Comparison of ENCODE assay signal across 8 cellular contexts in genomic region chr6:26571592-26572296, GRCh38.
A peak's percentile ranks its signal among the peaks of the same experiment; 100 is the strongest.
DNase-seq lines count a peak whose midpoint lies in the region; ATAC-seq and TF ChIP-seq lines count a peak whose summit lies in the region.

No MANE protein-coding gene starts in this region.

- H3K4me3 ChIP-seq in choroid plexus epithelial cell (ENCODE audit: low read depth, low read length), result peak overlapping the region; percentile 63

- no peak for TF ChIP-seq CTCF in choroid plexus epithelial cell (conservative IDR thresholded peaks at IDR 0.05; ENCODE audit: low read depth, low read length)

- ATAC-seq in HG03175 (IDR thresholded peaks at IDR 0.05; ENCODE audit: unreplicated experiment), result no peak

- DNase-seq in activated CD4-positive, alpha-beta T cell treated with anti-CD3 and anti-CD28 coated beads for 24 hours (ENCODE audit: low read depth in 2 of 2), result peak; percentile 33 to 38
- no peak for DNase-seq in activated CD4-positive, alpha-beta T cell treated with anti-CD3 and anti-CD28 coated beads for 1 hour
- peak; percentile 78 to 90 for DNase-seq in NCI-H2081 (lab: John Stamatoyannopoulos, UW)
- peak; percentile 86 for DNase-seq in T1000 (lab: John Stamatoyannopoulos, UW)
- DNase-seq in choroid plexus epithelial cell (ENCODE audit: low read depth), result peak; percentile 87
- DNase-seq in left kidney (ENCODE audit: low read depth, low spot score), result peak; percentile 87
- DNase-seq in stimulated activated CD4-positive, alpha-beta T cell treated with anti-CD3 and anti-CD28 coated beads, Interleukin-2, amount 100 ng/mL, for 4 hours (ENCODE audit: low read depth), result peak; percentile 29
